21 cellular contexts compared by ENCODE assay signal in the genomic region with DNA sequence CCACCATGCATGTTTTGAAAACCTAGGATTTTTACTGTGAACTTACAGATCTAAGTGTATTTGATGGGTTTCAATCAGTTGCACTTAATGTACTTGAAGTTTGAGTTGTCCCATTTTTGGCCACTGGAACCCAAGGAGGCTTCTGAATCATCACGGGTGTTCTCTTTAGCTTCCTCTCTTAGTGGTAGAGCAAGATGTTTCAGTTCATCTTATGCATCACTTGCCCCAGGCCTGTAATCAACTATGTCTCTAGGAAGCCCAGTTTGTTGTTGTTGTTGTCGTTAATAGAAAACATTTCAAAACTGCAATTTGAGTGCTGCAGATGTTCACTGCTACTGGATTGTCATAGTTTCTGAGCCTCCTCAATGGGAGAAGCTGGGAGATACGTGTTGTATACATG.
A peak's percentile ranks its signal among the peaks of the same experiment; 100 is the strongest.
DNase-seq lines count a peak whose midpoint lies in the region; ATAC-seq and TF ChIP-seq lines count a peak whose summit lies in the region.
"Had no signal": no experiment of that assay in that cellular context is flagged by ENCODE, and none has a peak within 500 bp of the region (broad histone marks: within the 10 kb centered on the region; RNA-seq: fewer than 3 reads in every experiment).

No MANE protein-coding gene starts in this region.

- CTCF ChIA-PET in PC-9 (lab: Charles Lee): no interaction called here

- TF ChIP-seq CTCF in heart right ventricle (IDR thresholded peaks at IDR 0.05) (no peak), PC-9 (conservative IDR thresholded peaks at IDR 0.05) (no peak), gastrocnemius medialis (IDR thresholded peaks at IDR 0.05 in 4 of 5, conservative IDR thresholded peaks at IDR 0.05 in 1 of 5) (no peak)

- BruUV-seq in PC-9 (replicated peaks; lab: Mats Ljungman, UMichigan): no TSS peak

- intact Hi-C loops in heart right ventricle (cut with DNase I) (loop anchor here in 4 of 10 donors (5.0 to 10.0 kb wide), 4 partner anchors 70 to 180 kb away; no protein-coding TSS in a partner anchor), left ventricle myocardium superior (cut with micrococcal nuclease) (no loop called here), PC-9 (cut with micrococcal nuclease; ENCODE audit: unreplicated experiment) (no loop called here), gastrocnemius medialis (cut with DNase I; ENCODE audit: low total_unique reads) (loop anchor here (5.0 kb wide), 1 partner anchor 92 kb away; no protein-coding TSS in a partner anchor)

- WGBS in heart right ventricle, 2 donors: 77 to 86% methylated on average over 3 of the region's 3 CpGs

- H3K4me2 ChIP-seq in PC-9: peak overlapping the region; percentile 28; the same call in 1 of the 2 replicates
- H3K4me2 ChIP-seq: BLaER1 had no signal

- no peaks in the 10 kb centered on the region for H4K20me1 ChIP-seq in PC-9 (ENCODE audit: insufficient read depth)
- H4K20me1 ChIP-seq: BLaER1 had no signal

- H3K27me3 ChIP-seq in heart right ventricle (no peaks in the 10 kb centered on the region), PC-9 (ENCODE audit: insufficient read depth, low read depth) (no peaks in the 10 kb centered on the region), gastrocnemius medialis (no peaks in the 10 kb centered on the region)
- H3K27me3 ChIP-seq: BLaER1, SJCRH30 had no signal

- H3K36me3 ChIP-seq in heart right ventricle: no peaks in the 10 kb centered on the region
- no peaks in the 10 kb centered on the region for H3K36me3 ChIP-seq in PC-9 (ENCODE audit: low read depth)
- no peaks in the 10 kb centered on the region for H3K36me3 ChIP-seq in gastrocnemius medialis
- H3K36me3 ChIP-seq: BLaER1, SJCRH30 had no signal

- in situ Hi-C loops in gastrocnemius medialis (cut with MboI; ENCODE audit: low sequenced_read_pairs in 4 of 4): no loop called here

- H3K9me3 ChIP-seq in heart right ventricle (peaks cover 0 to 22% (median 8%) of the 10 kb centered on the region in 11 donors), PC-9 (ENCODE audit: insufficient read depth, low read depth) (no peaks in the 10 kb centered on the region), gastrocnemius medialis (no peaks in the 10 kb centered on the region)
- H3K9me3 ChIP-seq: SJCRH30 had no signal

- no peaks in the 10 kb centered on the region for H3K9me2 ChIP-seq in PC-9 (ENCODE audit: insufficient read depth)

- DNase-seq in heart right ventricle (no peak), left ventricle myocardium superior (no peak), PC-9 (peak; percentile 17 to 77), epithelial cell of prostate (ENCODE audit: low read depth, low spot score) (peak; percentile 20), gastrocnemius medialis (no peak), GM19238 (ENCODE audit: insufficient read length, low spot score) (no peak)
- DNase-seq: CD4-positive, CD25-positive, alpha-beta regulatory T cell; KBM-7; NCI-H1048; NCI-H1417; NCI-H1694; NCI-H2029 treated with DMSO at 0.1 percent for 48 hours; NCI-H446 treated with DMSO at 0.1 percent for 48 hours; NCI-H526; SJCRH30 had no signal

- TF ChIP-seq POLR2A in gastrocnemius medialis (IDR thresholded peaks at IDR 0.05): no peak

- H3K4me1 ChIP-seq in heart right ventricle (peaks cover 0 to 74% (median 44%) of the 10 kb centered on the region in 9 donors), PC-9 (replicated peaks; ENCODE audit: insufficient read depth) (peaks cover 5% of the 10 kb centered on the region; the same call in 1 of the 2 replicates), gastrocnemius medialis (peaks cover 43 to 62% of the 10 kb centered on the region in 2 donors)
- H3K4me1 ChIP-seq: SJCRH30 had no signal

- H3K79me2 ChIP-seq in PC-9 (ENCODE audit: low read depth): no peaks in the 10 kb centered on the region

- no peak for ATAC-seq in heart right ventricle
- no peak for ATAC-seq in left ventricle myocardium superior
- ATAC-seq in gastrocnemius medialis: no peak
- ATAC-seq in GM19452 (IDR thresholded peaks at IDR 0.05; ENCODE audit: unreplicated experiment): no peak
- ATAC-seq in GM21526 (IDR thresholded peaks at IDR 0.05; ENCODE audit: low FRiP score, unreplicated experiment): no peak
- ATAC-seq: HCT116, Panc1, SK-N-SH treated with all-trans-retinoic acid at 6 μM for 48 hours had no signal

- POLR2A ChIA-PET in PC-9 (lab: Charles Lee; ENCODE audit: unreplicated experiment): interaction anchor here (0.7 kb wide), 1 partner anchor 78 kb away, joined by 3 read pairs; no protein-coding TSS in a partner anchor

- no peaks in the 10 kb centered on the region for H3F3A ChIP-seq in PC-9 (ENCODE audit: insufficient read depth, low read depth)

- H3K4me3 ChIP-seq in heart right ventricle: no peak overlapping the region
- no peak overlapping the region for H3K4me3 ChIP-seq in PC-9
- H3K4me3 ChIP-seq in gastrocnemius medialis: no peak overlapping the region
- H3K4me3 ChIP-seq: BLaER1, SJCRH30 had no signal

- no peak overlapping the region for H2AFZ ChIP-seq in PC-9

- peak overlapping the region in 7 of 10 donors; percentile 65 to 88 (median 86) for H3K27ac ChIP-seq in heart right ventricle
- no peak overlapping the region for H3K27ac ChIP-seq in PC-9
- H3K27ac ChIP-seq in epithelial cell of prostate: no peak overlapping the region
- peak overlapping the region in 3 of 4 donors; percentile 90 to 96 (median 93) for H3K27ac ChIP-seq in gastrocnemius medialis
- H3K27ac ChIP-seq: BLaER1, SJCRH30 had no signal

Comparison
In these comparisons a context has a peak if more than half of its experiments do, and no peak if none do; other contexts are left out.
1. DNase-seq: peak in PC-9 (2 of 2) and epithelial cell of prostate (single experiment); none in heart right ventricle (0 of 2), left ventricle myocardium superior (single experiment), gastrocnemius medialis (0 of 2) and GM19238 (single experiment).
2. H3K27ac ChIP-seq: peak in heart right ventricle (7 of 10) and gastrocnemius medialis (3 of 4); none in PC-9 (single experiment) and epithelial cell of prostate (single experiment).